Comparison of ENCODE assay signal across 17 cellular contexts in the genomic region with DNA sequence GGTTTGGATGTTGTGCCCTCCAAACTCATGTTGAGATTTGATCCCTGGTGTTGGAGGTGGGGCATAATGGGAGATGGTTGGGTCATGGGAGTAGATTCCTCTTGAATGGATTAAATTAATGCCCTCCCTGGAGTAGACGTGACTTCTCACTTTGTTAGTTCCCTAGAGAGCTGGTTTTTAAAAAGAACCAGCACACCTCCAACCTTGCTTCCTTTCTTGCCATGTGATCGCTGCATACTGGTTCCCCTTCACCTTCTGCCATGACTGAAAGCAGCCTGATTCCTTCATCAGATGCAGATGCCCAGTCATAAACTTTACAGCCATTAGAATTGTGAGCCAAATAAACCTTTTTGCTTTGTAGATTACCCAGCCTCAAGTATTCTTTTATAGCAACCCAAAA. TPM values are rescaled to one million over a fixed set of nuclear protein-coding genes. Genes with fewer than 3 reads are reported as not detected.
A peak's percentile ranks its signal among the peaks of the same experiment; 100 is the strongest.
DNase-seq lines count a peak whose midpoint lies in the region; ATAC-seq, FAIRE-seq and TF ChIP-seq lines count a peak whose summit lies in the region.
"Had no signal": no experiment of that assay in that cellular context is flagged by ENCODE, and none has a peak within 500 bp of the region (broad histone marks: within the 10 kb centered on the region; RNA-seq: fewer than 3 reads in every experiment).

No MANE protein-coding gene starts in this region.

- intact Hi-C loops in CD8-positive, alpha-beta T cell (cut with DNase I, micrococcal nuclease) = no loop called here
- intact Hi-C loops in naive thymus-derived CD4-positive, alpha-beta T cell (cut with micrococcal nuclease) = no loop called here
- intact Hi-C loops in stomach (cut with DNase I; ENCODE audit: low total_unique reads) = no loop called here
- intact Hi-C loops in activated naive CD4-positive, alpha-beta T cell treated with anti-CD3 and anti-CD28 coated beads for 36 hours (cut with micrococcal nuclease) = no loop called here
- intact Hi-C loops in pancreas (cut with DNase I) = no loop called here

- FAIRE-seq in pancreas (lab: Jason Lieb, UNC) = no peak
- FAIRE-seq: GM19239 had no signal

- H3K27me3 ChIP-seq in CD8-positive, alpha-beta T cell (ENCODE audit: insufficient read depth, low read length) = no peaks in the 10 kb centered on the region
- H3K27me3 ChIP-seq in OCI-LY1 (ENCODE audit: insufficient read depth, low read length) (no peaks in the 10 kb centered on the region), stomach (no peaks in the 10 kb centered on the region), pancreas (no peaks in the 10 kb centered on the region)
- H3K27me3 ChIP-seq in naive thymus-derived CD4-positive, alpha-beta T cell (ENCODE audit: control insufficient read depth in 2 of 2, insufficient read depth in 2 of 2, low read length in 2 of 2) = no peaks in the 10 kb centered on the region

- H3K9me2 ChIP-seq in OCI-LY1 (ENCODE audit: low read depth, low read length) = no peaks in the 10 kb centered on the region

- no peaks in the 10 kb centered on the region for H3K36me3 ChIP-seq in CD8-positive, alpha-beta T cell (ENCODE audit: insufficient read depth, low read length)
- H3K36me3 ChIP-seq in OCI-LY1 (ENCODE audit: insufficient read depth, low read length) = peaks cover 79% of the 10 kb centered on the region
- no peaks in the 10 kb centered on the region for H3K36me3 ChIP-seq in naive thymus-derived CD4-positive, alpha-beta T cell (ENCODE audit: control insufficient read depth in 2 of 3, insufficient read depth in 3 of 3, low read length in 3 of 3)
- H3K36me3 ChIP-seq in stomach = peaks cover 0 to 24% (median 4%) of the 10 kb centered on the region in 4 donors
- no peaks in the 10 kb centered on the region for H3K36me3 ChIP-seq in pancreas

- no peaks in the 10 kb centered on the region for H3K9me3 Mint-ChIP-seq in CD8-positive, alpha-beta T cell
- no peaks in the 10 kb centered on the region for H3K9me3 Mint-ChIP-seq in naive thymus-derived CD4-positive, alpha-beta T cell
- H3K9me3 Mint-ChIP-seq in activated naive CD4-positive, alpha-beta T cell treated with anti-CD3 and anti-CD28 coated beads for 36 hours = no peaks in the 10 kb centered on the region
- no peaks in the 10 kb centered on the region for H3K9me3 Mint-ChIP-seq in endothelial cell (ENCODE audit: unreplicated experiment)
- H3K9me3 Mint-ChIP-seq: CD8-positive, alpha-beta memory T cell had no signal

- H3K9ac ChIP-seq in OCI-LY1 (ENCODE audit: low read length) = no peak overlapping the region; the same call in 1 of the 2 replicates

- no peaks in the 10 kb centered on the region for H3K27me3 Mint-ChIP-seq in CD8-positive, alpha-beta T cell (ENCODE audit: low read depth)
- H3K27me3 Mint-ChIP-seq in naive thymus-derived CD4-positive, alpha-beta T cell = no peaks in the 10 kb centered on the region
- no peaks in the 10 kb centered on the region for H3K27me3 Mint-ChIP-seq in activated naive CD4-positive, alpha-beta T cell treated with anti-CD3 and anti-CD28 coated beads for 36 hours (ENCODE audit: low read depth)
- H3K27me3 Mint-ChIP-seq in endothelial cell (ENCODE audit: unreplicated experiment) = peaks cover 4% of the 10 kb centered on the region
- H3K27me3 Mint-ChIP-seq: B cell; CD8-positive, alpha-beta memory T cell had no signal

- no peak overlapping the region for H3K4me3 Mint-ChIP-seq in CD8-positive, alpha-beta T cell
- H3K4me3 Mint-ChIP-seq in naive thymus-derived CD4-positive, alpha-beta T cell = no peak overlapping the region
- no peak overlapping the region for H3K4me3 Mint-ChIP-seq in activated naive CD4-positive, alpha-beta T cell treated with anti-CD3 and anti-CD28 coated beads for 36 hours
- no peak overlapping the region for H3K4me3 Mint-ChIP-seq in endothelial cell (ENCODE audit: unreplicated experiment)
- H3K4me3 Mint-ChIP-seq: B cell; CD8-positive, alpha-beta memory T cell had no signal

- H3K27ac ChIP-seq in CD8-positive, alpha-beta T cell (ENCODE audit: low read depth, low read length) = no peak overlapping the region
- H3K27ac ChIP-seq in OCI-LY1 (ENCODE audit: low read depth, low read length, poor library complexity, severe bottlenecking) (peak overlapping the region; percentile 52), stomach (no peak overlapping the region), pancreas (no peak overlapping the region)
- no peak overlapping the region for H3K27ac ChIP-seq in naive thymus-derived CD4-positive, alpha-beta T cell (ENCODE audit: low read depth, low read length)

- H4K20me1 ChIP-seq in OCI-LY1 (ENCODE audit: insufficient read depth, low read length) = no peaks in the 10 kb centered on the region; the same call in 1 of the 2 replicates

- H3K4me2 ChIP-seq in OCI-LY1 (ENCODE audit: low read length) = peak overlapping the region; percentile 19; the same call in 1 of the 2 replicates

- TF ChIP-seq POLR2A in stomach (IDR thresholded peaks at IDR 0.05) = no peak

- CTCF ChIA-PET in CD8-positive, alpha-beta T cell (lab: Charles Lee) = no interaction called here
- CTCF ChIA-PET in naive thymus-derived CD4-positive, alpha-beta T cell (lab: Charles Lee) = no interaction called here
- CTCF ChIA-PET in activated naive CD4-positive, alpha-beta T cell treated with anti-CD3 and anti-CD28 coated beads for 36 hours (lab: Charles Lee) = no interaction called here

- no peak for TF ChIP-seq CTCF in CD8-positive, alpha-beta T cell (IDR thresholded peaks at IDR 0.05)
- TF ChIP-seq CTCF in OCI-LY1 (IDR thresholded peaks at IDR 0.05; ENCODE audit: low read length) = no peak
- no peak for TF ChIP-seq CTCF in stomach (IDR thresholded peaks at IDR 0.05)
- no peak for TF ChIP-seq CTCF in pancreas (IDR thresholded peaks at IDR 0.05)
- TF ChIP-seq CTCF in endothelial cell (IDR thresholded peaks at IDR 0.05; ENCODE audit: unreplicated experiment) = no peak

- no peaks in the 10 kb centered on the region for H3K9me3 ChIP-seq in CD8-positive, alpha-beta T cell (ENCODE audit: low read length)
- no peaks in the 10 kb centered on the region for H3K9me3 ChIP-seq in OCI-LY1 (ENCODE audit: low read length)
- no peaks in the 10 kb centered on the region for H3K9me3 ChIP-seq in naive thymus-derived CD4-positive, alpha-beta T cell (ENCODE audit: control insufficient read depth in 2 of 3, low read length in 3 of 3)
- no peaks in the 10 kb centered on the region for H3K9me3 ChIP-seq in stomach
- H3K9me3 ChIP-seq in pancreas = no peaks in the 10 kb centered on the region
- H3K9me3 ChIP-seq: Caco-2 had no signal

- no peak overlapping the region for H2AFZ ChIP-seq in OCI-LY1 (ENCODE audit: low read length)

- H3K27ac Mint-ChIP-seq in CD8-positive, alpha-beta T cell = peak overlapping the region; percentile 33
- H3K27ac Mint-ChIP-seq in naive thymus-derived CD4-positive, alpha-beta T cell = peak overlapping the region in 6 of 9 donors; percentile 12 to 82 (median 46)
- no peak overlapping the region for H3K27ac Mint-ChIP-seq in activated naive CD4-positive, alpha-beta T cell treated with anti-CD3 and anti-CD28 coated beads for 36 hours
- no peak overlapping the region for H3K27ac Mint-ChIP-seq in endothelial cell (ENCODE audit: unreplicated experiment)
- H3K27ac Mint-ChIP-seq: B cell had no signal

- no peak for ATAC-seq in CD8-positive, alpha-beta T cell
- ATAC-seq in naive thymus-derived CD4-positive, alpha-beta T cell = no peak
- no peak for ATAC-seq in pancreas
- ATAC-seq: HCT116 had no signal

- DNase-seq in CD8-positive, alpha-beta T cell = no peak
- no peak for DNase-seq in naive thymus-derived CD4-positive, alpha-beta T cell
- DNase-seq in stomach = peak; percentile 1
- DNase-seq in NCI-H526 treated with DMSO at 0.1 percent for 48 hours (lab: John Stamatoyannopoulos, UW) = no peak
- DNase-seq in activated naive CD4-positive, alpha-beta T cell treated with anti-CD3 and anti-CD28 coated beads for 36 hours = no peak
- DNase-seq in pancreas = no peak
- no peak for DNase-seq in endothelial cell (ENCODE audit: low spot score)
- DNase-seq: C1 segment of cervical spinal cord; Caco-2; CD8-positive, alpha-beta memory T cell; DND-41; GF-D8; IMR-90 had no signal

- no peaks in the 10 kb centered on the region for H3F3A ChIP-seq in OCI-LY1 (ENCODE audit: insufficient read depth, low read length)

- peaks cover 13% of the 10 kb centered on the region for H3K4me1 Mint-ChIP-seq in CD8-positive, alpha-beta T cell (ENCODE audit: low read depth)
- peaks cover 3 to 30% (median 19%) of the 10 kb centered on the region in 7 donors for H3K4me1 Mint-ChIP-seq in naive thymus-derived CD4-positive, alpha-beta T cell
- peaks cover 13% of the 10 kb centered on the region for H3K4me1 Mint-ChIP-seq in activated naive CD4-positive, alpha-beta T cell treated with anti-CD3 and anti-CD28 coated beads for 36 hours (ENCODE audit: low read depth)
- peaks cover 5% of the 10 kb centered on the region for H3K4me1 Mint-ChIP-seq in endothelial cell (ENCODE audit: unreplicated experiment)

- TF ChIP-seq EP300 in stomach (IDR thresholded peaks at IDR 0.05) = no peak

- POLR2A ChIA-PET in CD8-positive, alpha-beta T cell (lab: Charles Lee) = no interaction called here
- POLR2A ChIA-PET in naive thymus-derived CD4-positive, alpha-beta T cell (lab: Charles Lee) = no interaction called here

- no peaks in the 10 kb centered on the region for H3K4me1 ChIP-seq in CD8-positive, alpha-beta T cell (ENCODE audit: insufficient read depth, low read length)
- H3K4me1 ChIP-seq in OCI-LY1 (ENCODE audit: insufficient read depth, low read length, severe bottlenecking) = peaks cover 16% of the 10 kb centered on the region
- H3K4me1 ChIP-seq in naive thymus-derived CD4-positive, alpha-beta T cell (ENCODE audit: control insufficient read depth in 2 of 2, insufficient read depth in 2 of 2, low read length in 2 of 2) = no peaks in the 10 kb centered on the region
- no peaks in the 10 kb centered on the region for H3K4me1 ChIP-seq in stomach
- H3K4me1 ChIP-seq in pancreas = no peaks in the 10 kb centered on the region

- WGBS in stomach, 5 donors = 82 to 92% (median 88%) methylated on average over 2 of the region's 2 CpGs
- WGBS in pancreas, 2 donors = 86 to 92% methylated on average over 2 of the region's 2 CpGs

- H3K36me3 Mint-ChIP-seq in CD8-positive, alpha-beta T cell = peaks cover 15% of the 10 kb centered on the region
- H3K36me3 Mint-ChIP-seq in naive thymus-derived CD4-positive, alpha-beta T cell = peaks cover 0 to 33% (median 19%) of the 10 kb centered on the region in 5 donors
- H3K36me3 Mint-ChIP-seq in activated naive CD4-positive, alpha-beta T cell treated with anti-CD3 and anti-CD28 coated beads for 36 hours (ENCODE audit: low read depth) = peaks cover 14% of the 10 kb centered on the region
- peaks cover 9% of the 10 kb centered on the region for H3K36me3 Mint-ChIP-seq in endothelial cell (ENCODE audit: low read depth, unreplicated experiment)

- peaks cover 59% of the 10 kb centered on the region for H3K79me2 ChIP-seq in OCI-LY1 (ENCODE audit: insufficient read depth, low read length)

- H3K4me3 ChIP-seq in CD8-positive, alpha-beta T cell (ENCODE audit: low read depth, low read length) = no peak overlapping the region
- H3K4me3 ChIP-seq in OCI-LY1 (ENCODE audit: low read depth, low read length, poor library complexity, severe bottlenecking) (no peak overlapping the region), stomach (no peak overlapping the region), pancreas (no peak overlapping the region)
- H3K4me3 ChIP-seq in naive thymus-derived CD4-positive, alpha-beta T cell (ENCODE audit: low read length) = no peak overlapping the region

RNA-seq across cellular contexts. Expression of gene MTA3, which starts 21.7 kb away (rescaled TPM):
- 10 to 100 TPM; 17.6 to 18.4 TPM for total RNA-seq in CD8-positive, alpha-beta T cell
- total RNA-seq in naive thymus-derived CD4-positive, alpha-beta T cell = 10 to 100 TPM; 23.9 to 49.1 (median 34.3) TPM
- polyA plus RNA-seq in naive thymus-derived CD4-positive, alpha-beta T cell = 10 to 100 TPM; 24.2 to 25.1 TPM
- total RNA-seq in stomach = 100 to 1,000 TPM in 1 of 5 donors, 10 to 100 TPM in 4; 35.0 to 120 (median 59.3) TPM
- polyA plus RNA-seq in stomach = 10 to 100 TPM; 27.8 to 42.0 (median 34.8) TPM
- 10 to 100 TPM; 31.9 to 38.0 TPM for total RNA-seq in activated naive CD4-positive, alpha-beta T cell treated with anti-CD3 and anti-CD28 coated beads for 36 hours
- 10 to 100 TPM; 17.2 to 28.1 (median 22.9) TPM for total RNA-seq in pancreas
- polyA plus RNA-seq in pancreas = 10 to 100 TPM; 16.8 to 20.9 TPM
- total RNA-seq in endothelial cell (ENCODE audit: unreplicated experiment) = 105 TPM

Comparison
In these comparisons a context has a peak if more than half of its experiments do, and no peak if none do; other contexts are left out.
1. H3K27ac Mint-ChIP-seq: peak in CD8-positive, alpha-beta T cell (single experiment) and naive thymus-derived CD4-positive, alpha-beta T cell (6 of 9); none in activated naive CD4-positive, alpha-beta T cell treated with anti-CD3 and anti-CD28 coated beads for 36 hours (single experiment) and endothelial cell (single experiment).